Comparison of ENCODE assay signal across 11 cellular contexts in the genomic region with DNA sequence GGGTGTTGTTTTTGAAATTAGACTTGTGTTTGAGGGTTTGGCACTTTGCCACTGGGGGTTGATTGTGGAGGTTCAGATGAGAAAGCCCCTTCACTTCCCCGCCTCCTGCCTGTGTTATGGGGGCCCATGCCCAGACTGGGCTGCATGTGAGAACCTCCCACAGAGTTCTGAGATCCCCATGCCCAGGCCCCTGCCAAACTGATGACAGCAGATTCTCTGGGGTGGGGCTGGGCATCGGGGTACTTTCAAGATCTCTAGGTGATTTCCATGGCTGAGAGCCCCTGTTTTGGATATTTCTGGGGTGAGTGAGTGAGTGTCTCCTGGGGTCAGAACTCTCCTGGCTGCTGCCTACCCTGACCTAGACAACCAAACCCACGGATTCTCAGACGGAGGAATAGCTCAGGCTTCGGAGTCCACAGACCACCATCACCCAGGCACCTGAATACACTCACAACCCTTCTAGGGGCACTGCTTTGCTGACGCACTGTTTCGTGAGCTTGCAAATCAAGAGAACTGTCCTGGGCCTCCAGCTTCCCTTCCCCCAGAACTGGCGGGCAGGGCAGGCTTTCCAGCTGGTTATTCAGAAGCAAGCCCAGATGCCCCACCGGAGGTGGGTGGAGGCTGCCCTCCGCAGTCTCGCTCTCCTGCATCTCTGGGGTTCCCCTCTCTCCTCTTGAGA. TPM values are rescaled to one million over a fixed set of nuclear protein-coding genes. Genes with fewer than 3 reads are reported as not detected.
DNase-seq lines count a peak whose midpoint lies in the region; ATAC-seq and TF ChIP-seq lines count a peak whose summit lies in the region.
"Had no signal": no experiment of that assay in that cellular context is flagged by ENCODE, and none has a peak within 500 bp of the region (broad histone marks: within the 10 kb centered on the region; RNA-seq: fewer than 3 reads in every experiment).

No MANE protein-coding gene starts in this region.

- H3K9me3 ChIP-seq in heart left ventricle (no peaks in the 10 kb centered on the region), stomach (no peaks in the 10 kb centered on the region)
- H3K9me3 ChIP-seq: SJSA1, suprapubic skin had no signal

- intact Hi-C loops in activated naive CD4-positive, alpha-beta T cell treated with anti-CD3 and anti-CD28 coated beads for 36 hours (cut with micrococcal nuclease) = loop anchor here (2.0 to 5.0 kb wide), 3 partner anchors 115 to 517 kb away; no protein-coding TSS in a partner anchor
- intact Hi-C loops in heart left ventricle (cut with DNase I) = loop anchor here in 7 of 10 donors (5.0 to 10.0 kb wide), 5 partner anchors 102 to 489 kb away; no protein-coding TSS in a partner anchor
- intact Hi-C loops in stomach (cut with DNase I; ENCODE audit: low total_unique reads) = no loop called here

- H3K4me3 Mint-ChIP-seq in activated naive CD4-positive, alpha-beta T cell treated with anti-CD3 and anti-CD28 coated beads for 36 hours = no peak overlapping the region
- H3K4me3 Mint-ChIP-seq in type B pancreatic cell = no peak overlapping the region

- H3K9me3 Mint-ChIP-seq in activated naive CD4-positive, alpha-beta T cell treated with anti-CD3 and anti-CD28 coated beads for 36 hours = no peaks in the 10 kb centered on the region
- no peaks in the 10 kb centered on the region for H3K9me3 Mint-ChIP-seq in type B pancreatic cell

- peaks cover 8% of the 10 kb centered on the region for H3K4me1 Mint-ChIP-seq in activated naive CD4-positive, alpha-beta T cell treated with anti-CD3 and anti-CD28 coated beads for 36 hours (ENCODE audit: low read depth)
- H3K4me1 Mint-ChIP-seq in type B pancreatic cell (ENCODE audit: unreplicated experiment) = peaks cover 29% of the 10 kb centered on the region

- H3K36me3 ChIP-seq in heart left ventricle = no peaks in the 10 kb centered on the region
- H3K36me3 ChIP-seq in stomach = no peaks in the 10 kb centered on the region
- H3K36me3 ChIP-seq: SJSA1, suprapubic skin had no signal

- 73 to 82% (median 77%) methylated on average over 8 to 11 of the region's 11 CpGs for WGBS in heart left ventricle, 4 donors
- 68 to 81% (median 74%) methylated on average over 10 to 11 of the region's 11 CpGs for WGBS in stomach, 5 donors

- H3K4me1 ChIP-seq in heart left ventricle (peaks cover 0 to 9% (median 0%) of the 10 kb centered on the region in 12 donors), stomach (peaks cover 0 to 35% (median 26%) of the 10 kb centered on the region in 4 donors)

- no peak for TF ChIP-seq CTCF in type B pancreatic cell (conservative IDR thresholded peaks at IDR 0.05)
- no peak for TF ChIP-seq CTCF in heart left ventricle (IDR thresholded peaks at IDR 0.05)
- no peak for TF ChIP-seq CTCF in stomach (IDR thresholded peaks at IDR 0.05)

- DNase-seq in activated naive CD4-positive, alpha-beta T cell treated with anti-CD3 and anti-CD28 coated beads for 36 hours = peak; percentile 40
- no peak for DNase-seq in activated naive CD4-positive, alpha-beta T cell (lab: John Stamatoyannopoulos, UW)
- peak; percentile 84 to 86 for DNase-seq in NCI-H526 (lab: John Stamatoyannopoulos, UW)
- peak; percentile 25 for DNase-seq in effector CD8-positive, alpha-beta T cell (lab: John Stamatoyannopoulos, UW)
- DNase-seq in type B pancreatic cell (ENCODE audit: extremely low spot score, unreplicated experiment) = no peak
- no peak for DNase-seq in heart left ventricle
- DNase-seq in stomach = no peak
- DNase-seq: effector CD4-positive, alpha-beta T cell had no signal

- TF ChIP-seq POLR2A in heart left ventricle (IDR thresholded peaks at IDR 0.05) = no peak
- TF ChIP-seq POLR2A in stomach (IDR thresholded peaks at IDR 0.05) = no peak

- H3K27ac ChIP-seq in heart left ventricle (no peak overlapping the region), stomach (no peak overlapping the region)
- H3K27ac ChIP-seq: SJSA1, suprapubic skin had no signal

- H3K4me3 ChIP-seq in heart left ventricle (no peak overlapping the region), stomach (no peak overlapping the region)
- H3K4me3 ChIP-seq: SJSA1, suprapubic skin had no signal

- no peak for TF ChIP-seq EP300 in stomach (IDR thresholded peaks at IDR 0.05)

- H3K27me3 ChIP-seq in heart left ventricle = peaks cover 0 to 12% (median 0%) of the 10 kb centered on the region in 9 donors
- no peaks in the 10 kb centered on the region for H3K27me3 ChIP-seq in stomach
- H3K27me3 ChIP-seq: SJSA1, suprapubic skin had no signal

- H3K27me3 Mint-ChIP-seq in activated naive CD4-positive, alpha-beta T cell treated with anti-CD3 and anti-CD28 coated beads for 36 hours (ENCODE audit: low read depth) = no peaks in the 10 kb centered on the region
- H3K27me3 Mint-ChIP-seq in type B pancreatic cell = no peaks in the 10 kb centered on the region

- H3K36me3 Mint-ChIP-seq in activated naive CD4-positive, alpha-beta T cell treated with anti-CD3 and anti-CD28 coated beads for 36 hours (ENCODE audit: low read depth) = no peaks in the 10 kb centered on the region
- H3K36me3 Mint-ChIP-seq in type B pancreatic cell = no peaks in the 10 kb centered on the region

- ATAC-seq in GM19463 (IDR thresholded peaks at IDR 0.05; ENCODE audit: unreplicated experiment) (no peak), heart left ventricle (no peak)

- CTCF ChIA-PET in activated naive CD4-positive, alpha-beta T cell treated with anti-CD3 and anti-CD28 coated beads for 36 hours (lab: Charles Lee) = interaction anchor here (0.5 to 1.4 kb wide), 6 partner anchors 8 to 1716 kb away, joined by 3 to 5 read pairs (median 4); no protein-coding TSS in a partner anchor

- no peak overlapping the region for H3K27ac Mint-ChIP-seq in activated naive CD4-positive, alpha-beta T cell treated with anti-CD3 and anti-CD28 coated beads for 36 hours
- peak overlapping the region; percentile 23 for H3K27ac Mint-ChIP-seq in type B pancreatic cell

RNA-seq across cellular contexts. Expression of gene BCAS1, which starts 6.3 kb away (rescaled TPM):
- under 1 TPM in 1 of 2 experiments, not detected in 1; 0.05 TPM for total RNA-seq in activated naive CD4-positive, alpha-beta T cell treated with anti-CD3 and anti-CD28 coated beads for 36 hours
- total RNA-seq in type B pancreatic cell (ENCODE audit: low replicate concordance) (10.7 and 43.3 TPM in 2 replicates), heart left ventricle (not detected), stomach (100 to 1,000 TPM in 2 of 5 donors, 10 to 100 TPM in 3; 29.0 to 110 (median 98.6) TPM)
- polyA plus RNA-seq in heart left ventricle (not detected), stomach (100 to 1,000 TPM in 1 of 3 donors, 10 to 100 TPM in 1, 1 to 10 TPM in 1; 6.3 to 145 (median 36.4) TPM)

Comparison
In these comparisons a context has a peak if more than half of its experiments do, and no peak if none do; other contexts are left out.
1. DNase-seq: peak in activated naive CD4-positive, alpha-beta T cell treated with anti-CD3 and anti-CD28 coated beads for 36 hours (single experiment), NCI-H526 (2 of 2) and effector CD8-positive, alpha-beta T cell (single experiment); none in activated naive CD4-positive, alpha-beta T cell (0 of 4), type B pancreatic cell (single experiment), heart left ventricle (0 of 5) and stomach (single experiment).
2. RNA of gene BCAS1, which starts 6.3 kb away (total RNA-seq): 29.0 to 110 TPM in stomach and 10.7 to 43.3 TPM in type B pancreatic cell; 0.05 TPM in activated naive CD4-positive, alpha-beta T cell treated with anti-CD3 and anti-CD28 coated beads for 36 hours and not detected in heart left ventricle; every median in the first group is over 10 times any median in the second.